Comparison of ENCODE assay signal across 21 cellular contexts in the genomic region with DNA sequence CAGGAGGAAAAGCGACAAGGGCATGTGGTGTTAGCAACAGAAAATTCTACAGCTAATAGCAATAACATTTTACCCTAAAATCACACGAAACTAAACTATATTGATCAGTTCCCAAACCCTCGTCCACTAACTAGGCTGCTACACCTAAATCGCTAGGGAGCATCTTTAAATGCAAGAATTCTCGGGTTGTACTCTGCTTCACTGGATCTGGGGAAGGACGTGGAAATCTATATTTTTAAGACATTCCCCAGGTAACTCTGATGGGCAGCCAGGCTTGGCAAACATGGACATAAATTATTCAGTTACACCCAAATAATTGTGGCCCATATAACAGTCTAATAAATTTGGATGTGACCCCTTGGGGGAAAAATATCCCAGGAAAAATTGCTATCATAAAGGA.
"Had no signal": no experiment of that assay in that cellular context is flagged by ENCODE, and none has a peak within 500 bp of the region (broad histone marks: within the 10 kb centered on the region; RNA-seq: fewer than 3 reads in every experiment).

No MANE protein-coding gene starts in this region.

- H3K9me3 ChIP-seq: MG63, SJSA1 had no signal

- H3K27ac ChIP-seq: SJSA1, SK-N-MC had no signal

- H3K4me3 ChIP-seq: MG63, SJSA1, SK-N-MC had no signal

- H3K36me3 ChIP-seq: MG63, SJSA1 had no signal

- FAIRE-seq: RCC 7860 had no signal

- DNase-seq: Karpas-422, KG1, MG63, NCI-H1092, NCI-H1105 treated with DMSO at 0.1 percent for 48 hours, NCI-H1417 treated with DMSO at 0.1 percent for 48 hours, NCI-H146, NCI-H1694 treated with DMSO at 0.1 percent for 48 hours, NCI-H1930, NCI-H2081, NCI-H2107, NCI-H2227 treated with DMSO at 0.1 percent for 48 hours, NCI-H524, NCI-H69, NCI-H774, Right ventricle myocardium superior, RPMI8226, SIG-M5 had no signal

- H3K4me1 ChIP-seq: SJSA1 had no signal
